In genomic region chr12:48016373-48017020, GRCh38 we compare ENCODE assay signal across 25 cellular contexts. TPM values are rescaled to one million over a fixed set of nuclear protein-coding genes. Genes with fewer than 3 reads are reported as not detected.
"Had no signal": no experiment of that assay in that cellular context is flagged by ENCODE, and none has a peak within 500 bp of the region (broad histone marks: within the 10 kb centered on the region; RNA-seq: fewer than 3 reads in every experiment).

No MANE protein-coding gene starts in this region.

- H3K36me3 ChIP-seq: gastrocnemius medialis, left lung, ovary, spleen, tibial artery had no signal

- DNase-seq: cortex of kidney; dorsolateral prefrontal cortex; effector CD4-positive, alpha-beta T cell; foreskin fibroblast; gastrocnemius medialis; head of caudate nucleus; left lung; mesendoderm; midbrain; naive thymus-derived CD4-positive, alpha-beta T cell; occipital lobe; ovary; psoas muscle; right cardiac atrium; spleen; stimulated activated CD4-positive, alpha-beta T cell treated with anti-CD3 and anti-CD28 coated beads, Interleukin-4, amount 100 ng/mL, for 4 hours; stimulated activated naive CD8-positive, alpha-beta T cell treated with anti-CD3 and anti-CD28 coated beads, Interleukin-15, Interleukin-2, amounts not matched to agents 100 U/mL and 50 U/mL, for 24 hours; testis had no signal

- H3K27me3 ChIP-seq: gastrocnemius medialis, ovary, testis had no signal

- H3K9me3 ChIP-seq: gastrocnemius medialis, left lung, ovary, psoas muscle, spleen, testis, tibial artery had no signal

- H3K4me3 ChIP-seq: dorsolateral prefrontal cortex, gastrocnemius medialis, left lung, ovary, psoas muscle, skin epidermis, spleen, testis, tibial artery had no signal

- ATAC-seq: esophagus mucosa; gastrocnemius medialis; left lung; naive thymus-derived CD4-positive, alpha-beta T cell; psoas muscle; right cardiac atrium; stimulated activated memory B cell treated with anti-CD40 and anti-IgM and Interleukin-4, amounts not matched to agents 10 μg/mL and 1 μg/mL and 100 μg/mL, for 72 hours; stimulated activated naive CD8-positive, alpha-beta T cell treated with anti-CD3 and anti-CD28 coated beads, Interleukin-15, Interleukin-2, amounts not matched to agents 100 U/mL and 50 U/mL, for 24 hours had no signal

- H3K27ac ChIP-seq: dorsolateral prefrontal cortex, epithelial cell of prostate, gastrocnemius medialis, left lung, ovary, psoas muscle, skin epidermis, spleen, testis, tibial artery had no signal

- H3K4me1 ChIP-seq: gastrocnemius medialis, left lung, psoas muscle, spleen, testis, tibial artery had no signal

RNA-seq across cellular contexts. Expression of gene COL2A1, which starts 12.2 kb away (rescaled TPM):
- total RNA-seq: esophagus mucosa; gastrocnemius medialis; glomerular endothelial cell; naive thymus-derived CD4-positive, alpha-beta T cell; renal cortical epithelial cell; right cardiac atrium had no signal
